1 cellular context compared by ENCODE assay signal in the genomic region with DNA sequence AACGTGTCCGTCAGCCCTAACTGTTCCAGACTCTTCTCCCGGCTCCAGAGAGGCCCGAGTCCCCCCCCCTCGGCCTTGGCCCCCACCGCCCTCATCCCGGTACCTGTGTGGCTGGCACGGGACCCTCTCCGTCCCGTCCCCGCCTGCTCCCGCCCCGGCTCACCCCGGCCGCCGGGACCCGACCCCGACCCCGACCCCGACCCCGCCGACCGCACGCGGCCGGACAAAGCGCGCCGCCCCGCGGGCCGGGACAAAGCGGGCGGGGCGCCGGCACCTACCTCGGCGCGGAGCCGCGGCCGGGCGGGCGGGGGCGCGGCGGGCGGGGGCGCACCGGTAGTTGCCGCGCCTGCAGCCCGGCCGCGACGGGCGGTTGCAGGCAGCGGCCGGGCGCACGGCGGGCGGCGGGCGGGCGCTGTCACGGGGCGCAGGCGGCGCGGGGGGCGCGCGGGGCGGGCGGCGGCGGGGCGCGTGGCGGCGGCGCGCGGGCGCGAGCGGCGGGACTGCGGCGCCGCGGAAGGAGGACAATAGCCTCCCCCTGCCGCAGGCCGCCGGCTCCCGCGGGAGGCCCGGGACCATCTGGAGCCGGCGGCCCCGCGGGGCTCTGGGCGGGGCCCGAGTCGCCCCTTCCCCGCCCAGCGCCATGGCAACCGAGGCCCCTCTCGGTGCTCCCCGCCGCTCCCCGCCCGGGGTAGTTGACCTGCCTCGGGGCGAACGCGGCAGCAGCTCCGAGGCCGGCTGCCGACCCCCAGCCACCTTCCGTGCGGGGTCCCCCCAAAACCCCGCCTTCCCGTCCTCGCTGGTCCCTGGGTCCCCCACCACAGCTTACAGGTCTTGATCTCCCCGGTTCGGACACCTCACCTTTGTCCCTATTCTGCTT.
TF ChIP-seq lines count a peak whose summit lies in the region.

No MANE protein-coding gene starts in this region.

TF ChIP-seq in HCT116, 20 proteins besides CTCF, POLR2A, EP300 and RAD21 (continued from another document):
- TF ChIP-seq TCF7L2 (IDR thresholded peaks at IDR 0.05; ENCODE audit: borderline replicate concordance, extremely low read depth, insufficient read depth, insufficient read length) = no peak
- no peak; the same call in 1 of the 2 replicates for TF ChIP-seq MAX (IDR thresholded peaks at IDR 0.05)
- no peak for TF ChIP-seq ZNF274 (IDR thresholded peaks at IDR 0.05; ENCODE audit: low read depth, low read length)
